10 cellular contexts compared by ENCODE assay signal in the genomic region with DNA sequence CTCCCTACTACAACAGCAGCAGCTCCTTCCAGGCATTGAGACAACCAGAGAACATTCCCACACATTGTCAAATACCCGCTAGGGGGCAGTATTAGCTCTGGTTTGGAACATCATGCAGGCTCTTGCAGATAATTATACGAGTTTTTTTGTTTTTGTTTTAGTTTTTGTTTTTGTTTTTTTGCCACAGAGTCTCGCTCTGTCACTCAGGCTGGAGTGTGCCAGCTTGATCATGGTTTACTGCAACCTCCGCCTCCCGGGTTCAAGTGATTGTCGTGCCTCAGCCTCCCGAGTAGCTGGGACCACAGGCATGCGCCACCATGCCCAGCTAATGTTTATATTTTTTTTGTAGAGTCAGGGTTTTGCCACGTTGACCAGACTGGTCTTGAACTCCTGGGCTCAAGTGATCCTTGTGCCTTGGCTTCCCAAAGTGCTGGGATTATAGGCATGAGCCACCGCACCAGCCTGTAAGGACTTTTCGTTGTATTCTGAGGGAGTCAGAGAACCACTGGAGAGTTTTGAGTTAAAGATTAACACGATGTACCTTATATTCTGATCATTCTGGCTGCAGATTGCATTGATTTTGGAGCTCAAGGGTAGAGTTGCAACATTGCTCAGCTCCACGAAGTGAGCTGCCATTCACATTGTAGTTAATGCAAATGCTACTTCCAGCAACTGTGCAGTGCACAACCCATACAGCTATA. TPM values are rescaled to one million over a fixed set of nuclear protein-coding genes. Genes with fewer than 3 reads are reported as not detected.
A peak's percentile ranks its signal among the peaks of the same experiment; 100 is the strongest.
DNase-seq lines count a peak whose midpoint lies in the region; ATAC-seq, FAIRE-seq and TF ChIP-seq lines count a peak whose summit lies in the region.
"Had no signal": no experiment of that assay in that cellular context is flagged by ENCODE, and none has a peak within 500 bp of the region (broad histone marks: within the 10 kb centered on the region; RNA-seq: fewer than 3 reads in every experiment).

No MANE protein-coding gene starts in this region.

- H3K27me3 ChIP-seq in BJ (ENCODE audit: control insufficient read depth, insufficient read depth, low read length) (peaks cover 11% of the 10 kb centered on the region), esophagus squamous epithelium (peaks cover 0 to 42% (median 0%) of the 10 kb centered on the region in 4 donors), tibial artery (peaks cover 0 to 24% of the 10 kb centered on the region in 2 donors)

- intact Hi-C loops in activated CD8-positive, alpha-beta T cell treated with anti-CD3 and anti-CD28 coated beads for 36 hours (cut with micrococcal nuclease): no loop called here
- intact Hi-C loops in esophagus squamous epithelium (cut with DNase I) (loop anchor here (10.0 kb wide), 1 partner anchor 254 kb away; no protein-coding TSS in a partner anchor), tibial artery (cut with DNase I; ENCODE audit: low total_unique reads) (no loop called here)

- H3K27ac ChIP-seq in esophagus squamous epithelium (no peak overlapping the region), tibial artery (no peak overlapping the region)

- no peaks in the 10 kb centered on the region for H3K4me1 Mint-ChIP-seq in activated CD8-positive, alpha-beta T cell treated with anti-CD3 and anti-CD28 coated beads for 36 hours (ENCODE audit: low read depth)
- H3K4me1 Mint-ChIP-seq in naive thymus-derived CD8-positive, alpha-beta T cell: peaks cover 0 to 4% (median 0%) of the 10 kb centered on the region in 4 donors
- H3K4me1 Mint-ChIP-seq: IgD-negative memory B cell had no signal

- no peaks in the 10 kb centered on the region for H3K36me3 Mint-ChIP-seq in activated CD8-positive, alpha-beta T cell treated with anti-CD3 and anti-CD28 coated beads for 36 hours (ENCODE audit: low read depth)
- H3K36me3 Mint-ChIP-seq in naive thymus-derived CD8-positive, alpha-beta T cell: no peaks in the 10 kb centered on the region

- H3K4me3 ChIP-seq in BJ (ENCODE audit: low read depth, low read length) (no peak overlapping the region), esophagus squamous epithelium (no peak overlapping the region), tibial artery (no peak overlapping the region)

- H3K9me3 ChIP-seq in esophagus squamous epithelium: no peaks in the 10 kb centered on the region
- no peaks in the 10 kb centered on the region for H3K9me3 ChIP-seq in tibial artery

- H3K9me3 Mint-ChIP-seq in activated CD8-positive, alpha-beta T cell treated with anti-CD3 and anti-CD28 coated beads for 36 hours: no peaks in the 10 kb centered on the region
- H3K9me3 Mint-ChIP-seq in naive thymus-derived CD8-positive, alpha-beta T cell: peaks cover 0 to 9% (median 0%) of the 10 kb centered on the region in 9 donors
- H3K9me3 Mint-ChIP-seq: stimulated activated naive CD8-positive, alpha-beta T cell treated with anti-CD3 and anti-CD28 coated beads, Interleukin-15, Interleukin-2, amounts not matched to agents 100 ng/mL and 50 ng/mL, for 24 hours had no signal

- POLR2A ChIA-PET in BJ (lab: Charles Lee): no interaction called here
- POLR2A ChIA-PET in activated CD8-positive, alpha-beta T cell treated with anti-CD3 and anti-CD28 coated beads for 36 hours (lab: Charles Lee): interaction anchor here (1.0 kb wide), 1 partner anchor 106 kb away, joined by 3 read pairs; no protein-coding TSS in a partner anchor
- POLR2A ChIA-PET in naive thymus-derived CD8-positive, alpha-beta T cell (lab: Charles Lee): no interaction called here

- 37 to 43% methylated on average over 11 to 12 of the region's 13 CpGs for WGBS in esophagus squamous epithelium, 2 donors

- DNase-seq in BJ (ENCODE audit: low read depth): peak; percentile 19
- DNase-seq in H54 (ENCODE audit: insufficient read length, low spot score): peak; percentile 63
- peak; percentile 8 for DNase-seq in NCI-H510A (lab: John Stamatoyannopoulos, UW)
- peak; percentile 75 for DNase-seq in activated CD8-positive, alpha-beta T cell treated with anti-CD3 and anti-CD28 coated beads for 36 hours
- DNase-seq in esophagus squamous epithelium (lab: John Stamatoyannopoulos, UW): no peak
- peak; percentile 12 to 79 (median 46) for DNase-seq in naive thymus-derived CD8-positive, alpha-beta T cell
- peak in 1 of 2 donors; percentile 75 for DNase-seq in tibial artery

- TF ChIP-seq CTCF in BJ (IDR thresholded peaks at IDR 0.05; ENCODE audit: insufficient read depth, low read depth, low read length): peak; percentile 72
- peak; percentile 83 for TF ChIP-seq CTCF in activated CD8-positive, alpha-beta T cell treated with anti-CD3 and anti-CD28 coated beads for 36 hours (IDR thresholded peaks at IDR 0.05)
- peak in 5 of 6 experiments; percentile 54 to 71 (median 60) for TF ChIP-seq CTCF in esophagus squamous epithelium (IDR thresholded peaks at IDR 0.05)
- TF ChIP-seq CTCF in tibial artery (IDR thresholded peaks at IDR 0.05): peak; percentile 58 to 68

- no peak overlapping the region for H3K27ac Mint-ChIP-seq in activated CD8-positive, alpha-beta T cell treated with anti-CD3 and anti-CD28 coated beads for 36 hours
- no peak overlapping the region for H3K27ac Mint-ChIP-seq in naive thymus-derived CD8-positive, alpha-beta T cell
- H3K27ac Mint-ChIP-seq: IgD-negative memory B cell; stimulated activated naive CD8-positive, alpha-beta T cell treated with anti-CD3 and anti-CD28 coated beads, Interleukin-15, Interleukin-2, amounts not matched to agents 100 ng/mL and 50 ng/mL, for 24 hours had no signal

- peak; percentile 80 for FAIRE-seq in H54 (lab: Jason Lieb, UNC)

- no peak for ATAC-seq in activated CD8-positive, alpha-beta T cell treated with anti-CD3 and anti-CD28 coated beads for 36 hours
- ATAC-seq in naive thymus-derived CD8-positive, alpha-beta T cell: peak; percentile 42 to 58
- no peak for ATAC-seq in GM21576 (IDR thresholded peaks at IDR 0.05; ENCODE audit: unreplicated experiment)

- no peak overlapping the region for H3K4me3 Mint-ChIP-seq in activated CD8-positive, alpha-beta T cell treated with anti-CD3 and anti-CD28 coated beads for 36 hours
- H3K4me3 Mint-ChIP-seq in naive thymus-derived CD8-positive, alpha-beta T cell: no peak overlapping the region
- H3K4me3 Mint-ChIP-seq: IgD-negative memory B cell; stimulated activated naive CD8-positive, alpha-beta T cell treated with anti-CD3 and anti-CD28 coated beads, Interleukin-15, Interleukin-2, amounts not matched to agents 100 ng/mL and 50 ng/mL, for 24 hours had no signal

- H3K36me3 ChIP-seq in BJ (ENCODE audit: control insufficient read depth, insufficient read depth, low read length) (no peaks in the 10 kb centered on the region), esophagus squamous epithelium (no peaks in the 10 kb centered on the region), tibial artery (no peaks in the 10 kb centered on the region)

- no peak for TF ChIP-seq POLR2A in H54 (IDR thresholded peaks at IDR 0.05; ENCODE audit: low read depth, low read length)
- TF ChIP-seq POLR2A in esophagus squamous epithelium (IDR thresholded peaks at IDR 0.05): no peak

- CTCF ChIA-PET in BJ (lab: Yijun Ruan, JAX): interaction anchor here (0.6 to 3.3 kb wide), 40 partner anchors 9 to 275 kb away, joined by 3 to 82 read pairs (median 4); a partner anchor contains a TSS
- CTCF ChIA-PET in activated CD8-positive, alpha-beta T cell treated with anti-CD3 and anti-CD28 coated beads for 36 hours (lab: Charles Lee): interaction anchor here (0.6 to 2.5 kb wide), 32 partner anchors 8 to 475 kb away, joined by 3 to 58 read pairs (median 4); a partner anchor contains a TSS

- no peaks in the 10 kb centered on the region for H3K27me3 Mint-ChIP-seq in activated CD8-positive, alpha-beta T cell treated with anti-CD3 and anti-CD28 coated beads for 36 hours
- peaks cover 11 to 29% (median 26%) of the 10 kb centered on the region in 5 donors for H3K27me3 Mint-ChIP-seq in naive thymus-derived CD8-positive, alpha-beta T cell

- H3K4me1 ChIP-seq in esophagus squamous epithelium (no peaks in the 10 kb centered on the region), tibial artery (no peaks in the 10 kb centered on the region)

RNA-seq across cellular contexts. Expression of a gene that starts 41.7 kb away (rescaled TPM):
- polyA plus RNA-seq in BJ (2011; rRNA removed): not detected in 2 replicates
- not detected in 2 replicates for polyA minus RNA-seq in BJ (2011; rRNA and poly(A)+ RNA removed)
- not detected for total RNA-seq in activated CD8-positive, alpha-beta T cell treated with anti-CD3 and anti-CD28 coated beads for 36 hours
- not detected for total RNA-seq in esophagus squamous epithelium
- not detected for total RNA-seq in naive thymus-derived CD8-positive, alpha-beta T cell
- not detected for polyA plus RNA-seq in naive thymus-derived CD8-positive, alpha-beta T cell
- polyA plus RNA-seq: IgD-negative memory B cell had no signal

RNA-seq across cellular contexts. Expression of a gene that starts 42.2 kb away (rescaled TPM):
- polyA plus RNA-seq in BJ (2011; rRNA removed): 0.21 and 0.51 TPM in 2 replicates
- polyA minus RNA-seq in BJ (2011; rRNA and poly(A)+ RNA removed): 0.28 TPM in 1 of 2 replicates, not detected in the other
- total RNA-seq in activated CD8-positive, alpha-beta T cell treated with anti-CD3 and anti-CD28 coated beads for 36 hours: not detected
- total RNA-seq in esophagus squamous epithelium: not detected
- total RNA-seq in naive thymus-derived CD8-positive, alpha-beta T cell: not detected
- polyA plus RNA-seq in naive thymus-derived CD8-positive, alpha-beta T cell: not detected
- polyA plus RNA-seq: IgD-negative memory B cell had no signal

Comparison
In these comparisons a context has a peak if more than half of its experiments do, and no peak if none do; other contexts are left out.
1. ATAC-seq: peak in naive thymus-derived CD8-positive, alpha-beta T cell (2 of 2); none in activated CD8-positive, alpha-beta T cell treated with anti-CD3 and anti-CD28 coated beads for 36 hours (single experiment) and GM21576 (single experiment).
2. Peak in every context shown above with its lines, with median percentiles within 50 percentile points of each other: CTCF ChIP-seq.